In genomic region chr5:108321341-108321740, GRCh38 we compare ENCODE assay signal across 37 cellular contexts.
"Had no signal": no experiment of that assay in that cellular context is flagged by ENCODE, and none has a peak within 500 bp of the region (broad histone marks: within the 10 kb centered on the region; RNA-seq: fewer than 3 reads in every experiment).

No MANE protein-coding gene starts in this region.

- H3K4me3 ChIP-seq: Peyer's patch had no signal

- DNase-seq: activated B cell treated with CpG ODN at 0.5 μM for 24 hours; activated CD4-positive, alpha-beta memory T cell treated with anti-CD3 and anti-CD28 coated beads for 36 hours; activated CD4-positive, alpha-beta T cell treated with anti-CD3 and anti-CD28 coated beads for 4 hours; activated CD4-positive, alpha-beta T cell treated with anti-CD3 and anti-CD28 coated beads, Interleukin-2, amount 50 U/mL, for 1 hour; activated CD4-positive, CD25-positive, alpha-beta regulatory T cell treated with anti-CD3 and anti-CD28 coated beads, Interleukin-2, amount 50 U/mL, for 72 hours; activated CD8-positive, alpha-beta memory T cell treated with anti-CD3 and anti-CD28 coated beads, Interleukin-2, amount 50 U/mL, for 4 hours; activated gamma-delta T cell treated with Interleukin-2 at 50 U/mL for 16 hours; activated naive CD4-positive, alpha-beta T cell treated with anti-CD3 and anti-CD28 coated beads, Interleukin-2, amount 10 ng/mL, durations not matched to agents 7 days and 5 days; activated naive CD8-positive, alpha-beta T cell treated with anti-CD3 and anti-CD28 coated beads, Interleukin-2, amount 50 U/mL, for 24 hours; activated T-cell treated with anti-CD3 and anti-CD28 coated beads for 4 hours; activated T-cell treated with anti-CD3 and anti-CD28 coated beads, Interleukin-2, amount 50 U/mL, for 4 hours; amniotic stem cell; aorta; brain microvascular endothelial cell; Karpas-422; KBM-7; MM.1S; MV-4-11; NCI-H1092 treated with DMSO at 0.1 percent for 48 hours; NCI-H1417; NCI-H146; NCI-H187; NCI-H2029 treated with DMSO at 0.1 percent for 48 hours; NCI-H2107; NCI-H2171; NCI-H510A; NCI-H526; NCI-H748 treated with DMSO at 0.1 percent for 48 hours; NK-92 treated with Interleukin-12 subunit alpha and Interleukin-12 subunit beta, amount 100 ng/mL, for 24 hours; PC-3; Peyer's patch; RPMI8226; SHP77 treated with DMSO at 0.1 percent for 48 hours; T-cell; T-helper 2 cell; T-helper 9 cell had no signal

- H3K27me3 ChIP-seq: brain microvascular endothelial cell, Peyer's patch had no signal

- ATAC-seq: activated naive CD8-positive, alpha-beta T cell treated with anti-CD3 and anti-CD28 coated beads, Interleukin-2, amount 50 U/mL, for 24 hours; activated T-cell treated with anti-CD3 and anti-CD28 coated beads, Interleukin-2, amount 50 U/mL, for 4 hours; PC-3; SK-N-SH treated with all-trans-retinoic acid at 6 μM for 48 hours; T-cell had no signal

- H3K9me3 ChIP-seq: Peyer's patch had no signal

- H3K36me3 ChIP-seq: brain microvascular endothelial cell, Peyer's patch had no signal

- H3K4me1 ChIP-seq: Peyer's patch had no signal
